ENCODE assay signal across 8 cellular contexts in genomic region chr22:23521442-23522113, GRCh38. TPM values are rescaled to one million over a fixed set of nuclear protein-coding genes. Genes with fewer than 3 reads are reported as not detected.
A peak's percentile ranks its signal among the peaks of the same experiment; 100 is the strongest.
DNase-seq lines count a peak whose midpoint lies in the region; ATAC-seq and TF ChIP-seq lines count a peak whose summit lies in the region.

No MANE protein-coding gene starts in this region.

- no peak for ATAC-seq in GM21825 (IDR thresholded peaks at IDR 0.05; ENCODE audit: unreplicated experiment)

- DNase-seq in GM10266 (ENCODE audit: extremely low spot score) (peak; percentile 94), HS-27A (ENCODE audit: low read depth) (peak; percentile 29), NCI-H82 treated with DMSO at 0.1 percent for 48 hours (lab: John Stamatoyannopoulos, UW; ENCODE audit: unreplicated experiment) (peak; percentile 54), lung microvascular endothelial cell (ENCODE audit: low read depth in 2 of 2) (peak; percentile 90 to 99)
- peak; percentile 28 to 36 for DNase-seq in activated CD8-positive, alpha-beta memory T cell treated with anti-CD3 and anti-CD28 coated beads for 4 hours (ENCODE audit: low read depth in 2 of 2)
- DNase-seq in effector CD8-positive, alpha-beta T cell (lab: John Stamatoyannopoulos, UW) = peak; percentile 32
- DNase-seq in stimulated activated CD4-positive, alpha-beta T cell treated with anti-CD3 and anti-CD28 coated beads, TNF-alpha, amount 100 ng/mL, for 48 hours (ENCODE audit: low read depth in 3 of 3) = peak; percentile 35 to 66 (median 43)

- TF ChIP-seq CTCF in GM10266 (IDR thresholded peaks at IDR 0.05; ENCODE audit: control insufficient read depth, insufficient read depth, low read depth, missing control alignments) = peak; percentile 7

RNA-seq across cellular contexts. Expression of gene IGLL1, which starts 58.5 kb away (rescaled TPM):
- total RNA-seq in lung microvascular endothelial cell = not detected in 2 replicates

Comparison
In these comparisons a context has a peak if more than half of its experiments do, and no peak if none do; other contexts are left out.
1. DNase-seq: peak in every context shown above with its lines; median percentile 94 in lung microvascular endothelial cell; 94 in GM10266; 54 in NCI-H82 treated with DMSO at 0.1 percent for 48 hours; 43 in stimulated activated CD4-positive, alpha-beta T cell treated with anti-CD3 and anti-CD28 coated beads, TNF-alpha, amount 100 ng/mL, for 48 hours; 32 in activated CD8-positive, alpha-beta memory T cell treated with anti-CD3 and anti-CD28 coated beads for 4 hours; 32 in effector CD8-positive, alpha-beta T cell; 29 in HS-27A.